18 cellular contexts compared by ENCODE assay signal in genomic region chr4:30399476-30399875, GRCh38.
DNase-seq lines count a peak whose midpoint lies in the region; ATAC-seq, FAIRE-seq and TF ChIP-seq lines count a peak whose summit lies in the region.
"Had no signal": no experiment of that assay in that cellular context is flagged by ENCODE, and none has a peak within 500 bp of the region (broad histone marks: within the 10 kb centered on the region; RNA-seq: fewer than 3 reads in every experiment).

No MANE protein-coding gene starts in this region.

- TF ChIP-seq CTCF in Caco-2 (IDR thresholded peaks at IDR 0.05; ENCODE audit: insufficient read depth in 1 of 2, low read depth in 1 of 2, low read length in 1 of 2, severe bottlenecking in 1 of 2, unreplicated experiment in 1 of 2): no peak
- no peak for TF ChIP-seq CTCF in mesothelial cell of epicardium (IDR thresholded peaks at IDR 0.05; ENCODE audit: unreplicated experiment)
- no peak for TF ChIP-seq CTCF in ascending aorta (IDR thresholded peaks at IDR 0.05)

- no peak overlapping the region for H3K27ac ChIP-seq in ascending aorta
- H3K27ac ChIP-seq: 22Rv1, A549, BLaER1 had no signal

- H3K27me3 Mint-ChIP-seq in Caco-2 (ENCODE audit: insufficient read depth, unreplicated experiment) (no peaks in the 10 kb centered on the region), mesothelial cell of epicardium (ENCODE audit: low read depth) (no peaks in the 10 kb centered on the region)
- H3K27me3 Mint-ChIP-seq: CD4-positive, alpha-beta memory T cell had no signal

- POLR2A ChIA-PET in Caco-2 (lab: Charles Lee): no interaction called here

- no peak overlapping the region for H3K4me3 ChIP-seq in Caco-2 (ENCODE audit: low read depth, low read length)
- no peak overlapping the region for H3K4me3 ChIP-seq in ascending aorta
- H3K4me3 ChIP-seq: A549, BLaER1, GM12878 had no signal

- ATAC-seq in esophagus mucosa: peak; percentile 43
- no peak for ATAC-seq in HG03095 (IDR thresholded peaks at IDR 0.05; ENCODE audit: unreplicated experiment)
- ATAC-seq: A549, GM12878, HCT116 had no signal

- CTCF ChIA-PET in Caco-2 (lab: Charles Lee): interaction anchor here (1.1 kb wide), 1 partner anchor 19 kb away, joined by 6 read pairs; no protein-coding TSS in a partner anchor

- H3K36me3 ChIP-seq in Caco-2 (ENCODE audit: control insufficient read depth, insufficient read depth, low read length) (no peaks in the 10 kb centered on the region), ascending aorta (no peaks in the 10 kb centered on the region)
- H3K36me3 ChIP-seq: BLaER1 had no signal

- H3K27ac Mint-ChIP-seq in Caco-2 (ENCODE audit: unreplicated experiment) (peak overlapping the region; percentile 74), mesothelial cell of epicardium (peak overlapping the region; percentile 17)
- H3K27ac Mint-ChIP-seq: CD14-positive monocyte; CD4-positive, alpha-beta memory T cell had no signal

- no peaks in the 10 kb centered on the region for H3K27me3 ChIP-seq in Caco-2 (replicated peaks; ENCODE audit: control insufficient read depth, insufficient read depth, low read length)
- H3K27me3 ChIP-seq in ascending aorta: no peaks in the 10 kb centered on the region
- H3K27me3 ChIP-seq: BLaER1 had no signal

- H3K36me3 Mint-ChIP-seq in Caco-2 (ENCODE audit: insufficient read depth, unreplicated experiment) (peaks cover 6% of the 10 kb centered on the region), mesothelial cell of epicardium (no peaks in the 10 kb centered on the region)
- H3K36me3 Mint-ChIP-seq: CD14-positive monocyte; CD4-positive, alpha-beta memory T cell had no signal

- H3K9me3 Mint-ChIP-seq in Caco-2 (ENCODE audit: unreplicated experiment) (peaks cover 6% of the 10 kb centered on the region), mesothelial cell of epicardium (peaks cover 5% of the 10 kb centered on the region)

- H3K4me1 Mint-ChIP-seq in Caco-2 (ENCODE audit: low read depth, unreplicated experiment): peaks cover 28% of the 10 kb centered on the region
- H3K4me1 Mint-ChIP-seq in mesothelial cell of epicardium: peaks cover 45% of the 10 kb centered on the region
- H3K4me1 Mint-ChIP-seq: CD14-positive monocyte; CD4-positive, alpha-beta memory T cell had no signal

- H3K4me1 ChIP-seq in Caco-2 (peaks cover 38% of the 10 kb centered on the region), ascending aorta (no peaks in the 10 kb centered on the region)
- H3K4me1 ChIP-seq: A549, BLaER1 had no signal

- H3K9me3 ChIP-seq in Caco-2 (no peaks in the 10 kb centered on the region), ascending aorta (no peaks in the 10 kb centered on the region)
- H3K9me3 ChIP-seq: A549, BLaER1 had no signal

- FAIRE-seq in urothelium cell line (lab: Jason Lieb, UNC): peak; percentile 94
- FAIRE-seq: A549, GM12878 had no signal

- no TSS peak for BruUV-seq in Caco-2 (replicated peaks; lab: Mats Ljungman, UMichigan)

- intact Hi-C loops in Caco-2 (cut with micrococcal nuclease; ENCODE audit: unreplicated experiment) (loop anchor here (1.0 to 10.0 kb wide), 2 partner anchors 19 to 205 kb away; no protein-coding TSS in a partner anchor), ascending aorta (cut with DNase I) (no loop called here)

- peak overlapping the region; percentile 16 for H3K4me3 Mint-ChIP-seq in Caco-2 (ENCODE audit: unreplicated experiment)
- no peak overlapping the region for H3K4me3 Mint-ChIP-seq in mesothelial cell of epicardium
- H3K4me3 Mint-ChIP-seq: CD14-positive monocyte; CD4-positive, alpha-beta memory T cell had no signal

- DNase-seq in Caco-2 (peak; percentile 64 to 72), mesothelial cell of epicardium (ENCODE audit: low spot score in 2 of 2, unreplicated experiment in 2 of 2) (no peak), urothelium cell line (ENCODE audit: low spot score) (no peak), ascending aorta (ENCODE audit: low spot score in 2 of 2) (no peak), NCI-H1048 (lab: John Stamatoyannopoulos, UW) (no peak)
- DNase-seq: Calu3; CD4-positive, alpha-beta memory T cell; DMS79 treated with DMSO at 0.1 percent for 48 hours; GOT3; H7 had no signal

Comparison
In these comparisons a context has a peak if more than half of its experiments do, and no peak if none do; other contexts are left out.
1. DNase-seq: peak in Caco-2 (2 of 2); none in mesothelial cell of epicardium (0 of 2), urothelium cell line (single experiment), ascending aorta (0 of 2) and NCI-H1048 (single experiment).